Comparison of ENCODE assay signal across 1 cellular context in genomic region chr14:44961151-44961729, GRCh38.
TF ChIP-seq lines count a peak whose summit lies in the region.

No MANE protein-coding gene starts in this region.

TF ChIP-seq in HepG2, 621 proteins besides CTCF, POLR2A, EP300 and RAD21 (continued from another document):
- TF ChIP-seq, protein P1, sequence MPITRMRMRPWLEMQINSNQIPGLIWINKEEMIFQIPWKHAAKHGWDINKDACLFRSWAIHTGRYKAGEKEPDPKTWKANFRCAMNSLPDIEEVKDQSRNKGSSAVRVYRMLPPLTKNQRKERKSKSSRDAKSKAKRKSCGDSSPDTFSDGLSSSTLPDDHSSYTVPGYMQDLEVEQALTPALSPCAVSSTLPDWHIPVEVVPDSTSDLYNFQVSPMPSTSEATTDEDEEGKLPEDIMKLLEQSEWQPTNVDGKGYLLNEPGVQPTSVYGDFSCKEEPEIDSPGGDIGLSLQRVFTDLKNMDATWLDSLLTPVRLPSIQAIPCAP (CRISPR knock-in tag; IDR thresholded peaks at IDR 0.05; ENCODE audit: low read depth) = no peak
- TF ChIP-seq KDM5A (IDR thresholded peaks at IDR 0.05; ENCODE audit: borderline replicate concordance, low read length) (peak; percentile 60; the same call in 1 of the 2 replicates), ZNF589 (CRISPR knock-in tag; conservative IDR thresholded peaks at IDR 0.05) (no peak), DMAP1 (CRISPR knock-in tag; IDR thresholded peaks at IDR 0.05) (no peak), ZBTB8A (CRISPR knock-in tag; IDR thresholded peaks at IDR 0.05; ENCODE audit: borderline replicate concordance, low read depth) (no peak), MBNL3 (CRISPR knock-in tag; conservative IDR thresholded peaks at IDR 0.05) (no peak), NONO (IDR thresholded peaks at IDR 0.05) (no peak), NONO (CRISPR knock-in tag; conservative IDR thresholded peaks at IDR 0.05) (no peak), KDM3A (CRISPR knock-in tag; IDR thresholded peaks at IDR 0.05; ENCODE audit: low read depth) (no peak), TIGD3 (CRISPR knock-in tag; IDR thresholded peaks at IDR 0.05; ENCODE audit: borderline replicate concordance) (no peak), CCAR2 (optimal IDR thresholded peaks at IDR 0.05; ENCODE audit: low read depth, low read length) (no peak), TEAD3 (CRISPR knock-in tag; optimal IDR thresholded peaks at IDR 0.05; ENCODE audit: borderline replicate concordance) (no peak), ZBTB46 (CRISPR knock-in tag; IDR thresholded peaks at IDR 0.05; ENCODE audit: borderline replicate concordance) (no peak), TBL1XR1 (IDR thresholded peaks at IDR 0.05; ENCODE audit: borderline replicate concordance, low read length, partially characterized antibody) (no peak)
- TF ChIP-seq, protein P2, sequence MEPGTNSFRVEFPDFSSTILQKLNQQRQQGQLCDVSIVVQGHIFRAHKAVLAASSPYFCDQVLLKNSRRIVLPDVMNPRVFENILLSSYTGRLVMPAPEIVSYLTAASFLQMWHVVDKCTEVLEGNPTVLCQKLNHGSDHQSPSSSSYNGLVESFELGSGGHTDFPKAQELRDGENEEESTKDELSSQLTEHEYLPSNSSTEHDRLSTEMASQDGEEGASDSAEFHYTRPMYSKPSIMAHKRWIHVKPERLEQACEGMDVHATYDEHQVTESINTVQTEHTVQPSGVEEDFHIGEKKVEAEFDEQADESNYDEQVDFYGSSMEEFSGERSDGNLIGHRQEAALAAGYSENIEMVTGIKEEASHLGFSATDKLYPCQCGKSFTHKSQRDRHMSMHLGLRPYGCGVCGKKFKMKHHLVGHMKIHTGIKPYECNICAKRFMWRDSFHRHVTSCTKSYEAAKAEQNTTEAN (CRISPR knock-in tag; conservative IDR thresholded peaks at IDR 0.05) = no peak
- TF ChIP-seq, protein P3, sequence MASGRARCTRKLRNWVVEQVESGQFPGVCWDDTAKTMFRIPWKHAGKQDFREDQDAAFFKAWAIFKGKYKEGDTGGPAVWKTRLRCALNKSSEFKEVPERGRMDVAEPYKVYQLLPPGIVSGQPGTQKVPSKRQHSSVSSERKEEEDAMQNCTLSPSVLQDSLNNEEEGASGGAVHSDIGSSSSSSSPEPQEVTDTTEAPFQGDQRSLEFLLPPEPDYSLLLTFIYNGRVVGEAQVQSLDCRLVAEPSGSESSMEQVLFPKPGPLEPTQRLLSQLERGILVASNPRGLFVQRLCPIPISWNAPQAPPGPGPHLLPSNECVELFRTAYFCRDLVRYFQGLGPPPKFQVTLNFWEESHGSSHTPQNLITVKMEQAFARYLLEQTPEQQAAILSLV (CRISPR knock-in tag; IDR thresholded peaks at IDR 0.05; ENCODE audit: borderline replicate concordance) = no peak
